ENCODE assay signal across 1 cellular context in the genomic region with DNA sequence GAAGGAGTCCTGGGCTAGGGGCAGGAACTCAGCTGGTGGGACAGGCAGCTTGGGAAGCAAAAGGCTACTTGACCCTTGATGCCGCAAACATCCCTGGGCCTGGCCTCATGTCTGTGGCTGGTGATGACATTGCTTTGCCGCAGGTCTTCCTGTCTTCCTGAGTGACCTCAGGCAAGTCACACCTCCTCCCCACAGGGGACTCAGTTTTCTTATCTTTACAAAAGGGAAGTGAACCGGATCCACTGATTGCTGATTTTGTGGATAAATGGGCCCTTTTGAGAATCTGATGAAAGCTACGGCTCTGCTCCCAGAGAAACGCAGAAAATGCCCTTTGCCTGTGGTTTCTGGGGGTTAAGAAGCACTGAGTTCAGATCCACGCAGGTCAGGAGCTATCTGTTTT.
TF ChIP-seq lines count a peak whose summit lies in the region.

No MANE protein-coding gene starts in this region.

TF ChIP-seq in K562, 482 proteins besides CTCF, POLR2A, EP300 and RAD21 (continued from another document and continues in another):
- TF ChIP-seq, protein P1, sequence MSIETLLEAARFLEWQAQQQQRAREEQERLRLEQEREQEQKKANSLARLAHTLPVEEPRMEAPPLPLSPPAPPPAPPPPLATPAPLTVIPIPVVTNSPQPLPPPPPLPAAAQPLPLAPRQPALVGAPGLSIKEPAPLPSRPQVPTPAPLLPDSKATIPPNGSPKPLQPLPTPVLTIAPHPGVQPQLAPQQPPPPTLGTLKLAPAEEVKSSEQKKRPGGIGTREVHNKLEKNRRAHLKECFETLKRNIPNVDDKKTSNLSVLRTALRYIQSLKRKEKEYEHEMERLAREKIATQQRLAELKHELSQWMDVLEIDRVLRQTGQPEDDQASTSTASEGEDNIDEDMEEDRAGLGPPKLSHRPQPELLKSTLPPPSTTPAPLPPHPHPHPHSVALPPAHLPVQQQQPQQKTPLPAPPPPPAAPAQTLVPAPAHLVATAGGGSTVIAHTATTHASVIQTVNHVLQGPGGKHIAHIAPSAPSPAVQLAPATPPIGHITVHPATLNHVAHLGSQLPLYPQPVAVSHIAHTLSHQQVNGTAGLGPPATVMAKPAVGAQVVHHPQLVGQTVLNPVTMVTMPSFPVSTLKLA (conservative IDR thresholded peaks at IDR 0.05), result no peak
- TF ChIP-seq ZNF282 (CRISPR knock-in tag; IDR thresholded peaks at IDR 0.05), result no peak
- TF ChIP-seq, protein P2, sequence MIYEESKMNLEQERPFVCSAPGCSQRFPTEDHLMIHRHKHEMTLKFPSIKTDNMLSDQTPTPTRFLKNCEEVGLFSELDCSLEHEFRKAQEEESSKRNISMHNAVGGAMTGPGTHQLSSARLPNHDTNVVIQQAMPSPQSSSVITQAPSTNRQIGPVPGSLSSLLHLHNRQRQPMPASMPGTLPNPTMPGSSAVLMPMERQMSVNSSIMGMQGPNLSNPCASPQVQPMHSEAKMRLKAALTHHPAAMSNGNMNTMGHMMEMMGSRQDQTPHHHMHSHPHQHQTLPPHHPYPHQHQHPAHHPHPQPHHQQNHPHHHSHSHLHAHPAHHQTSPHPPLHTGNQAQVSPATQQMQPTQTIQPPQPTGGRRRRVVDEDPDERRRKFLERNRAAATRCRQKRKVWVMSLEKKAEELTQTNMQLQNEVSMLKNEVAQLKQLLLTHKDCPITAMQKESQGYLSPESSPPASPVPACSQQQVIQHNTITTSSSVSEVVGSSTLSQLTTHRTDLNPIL (CRISPR knock-in tag; IDR thresholded peaks at IDR 0.05), result no peak
- TF ChIP-seq, protein P3, sequence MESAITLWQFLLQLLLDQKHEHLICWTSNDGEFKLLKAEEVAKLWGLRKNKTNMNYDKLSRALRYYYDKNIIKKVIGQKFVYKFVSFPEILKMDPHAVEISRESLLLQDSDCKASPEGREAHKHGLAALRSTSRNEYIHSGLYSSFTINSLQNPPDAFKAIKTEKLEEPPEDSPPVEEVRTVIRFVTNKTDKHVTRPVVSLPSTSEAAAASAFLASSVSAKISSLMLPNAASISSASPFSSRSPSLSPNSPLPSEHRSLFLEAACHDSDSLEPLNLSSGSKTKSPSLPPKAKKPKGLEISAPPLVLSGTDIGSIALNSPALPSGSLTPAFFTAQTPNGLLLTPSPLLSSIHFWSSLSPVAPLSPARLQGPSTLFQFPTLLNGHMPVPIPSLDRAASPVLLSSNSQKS (CRISPR knock-in tag; IDR thresholded peaks at IDR 0.05), result no peak
- TF ChIP-seq MEIS2 (IDR thresholded peaks at IDR 0.05; ENCODE audit: partially characterized antibody), result peak; percentile 51
- TF ChIP-seq, protein P4, sequence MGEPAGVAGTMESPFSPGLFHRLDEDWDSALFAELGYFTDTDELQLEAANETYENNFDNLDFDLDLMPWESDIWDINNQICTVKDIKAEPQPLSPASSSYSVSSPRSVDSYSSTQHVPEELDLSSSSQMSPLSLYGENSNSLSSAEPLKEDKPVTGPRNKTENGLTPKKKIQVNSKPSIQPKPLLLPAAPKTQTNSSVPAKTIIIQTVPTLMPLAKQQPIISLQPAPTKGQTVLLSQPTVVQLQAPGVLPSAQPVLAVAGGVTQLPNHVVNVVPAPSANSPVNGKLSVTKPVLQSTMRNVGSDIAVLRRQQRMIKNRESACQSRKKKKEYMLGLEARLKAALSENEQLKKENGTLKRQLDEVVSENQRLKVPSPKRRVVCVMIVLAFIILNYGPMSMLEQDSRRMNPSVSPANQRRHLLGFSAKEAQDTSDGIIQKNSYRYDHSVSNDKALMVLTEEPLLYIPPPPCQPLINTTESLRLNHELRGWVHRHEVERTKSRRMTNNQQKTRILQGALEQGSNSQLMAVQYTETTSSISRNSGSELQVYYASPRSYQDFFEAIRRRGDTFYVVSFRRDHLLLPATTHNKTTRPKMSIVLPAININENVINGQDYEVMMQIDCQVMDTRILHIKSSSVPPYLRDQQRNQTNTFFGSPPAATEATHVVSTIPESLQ (CRISPR knock-in tag; IDR thresholded peaks at IDR 0.05), result no peak
- peak; percentile 14; the same call in 1 of the 2 replicates for TF ChIP-seq TEAD4 (IDR thresholded peaks at IDR 0.05; ENCODE audit: low read length)
- no peak for TF ChIP-seq TEAD4 (CRISPR knock-in tag; IDR thresholded peaks at IDR 0.05; ENCODE audit: borderline replicate concordance)
- TF ChIP-seq ZBTB8A (IDR thresholded peaks at IDR 0.05; ENCODE audit: partially characterized antibody), result no peak
- TF ChIP-seq, protein P5, sequence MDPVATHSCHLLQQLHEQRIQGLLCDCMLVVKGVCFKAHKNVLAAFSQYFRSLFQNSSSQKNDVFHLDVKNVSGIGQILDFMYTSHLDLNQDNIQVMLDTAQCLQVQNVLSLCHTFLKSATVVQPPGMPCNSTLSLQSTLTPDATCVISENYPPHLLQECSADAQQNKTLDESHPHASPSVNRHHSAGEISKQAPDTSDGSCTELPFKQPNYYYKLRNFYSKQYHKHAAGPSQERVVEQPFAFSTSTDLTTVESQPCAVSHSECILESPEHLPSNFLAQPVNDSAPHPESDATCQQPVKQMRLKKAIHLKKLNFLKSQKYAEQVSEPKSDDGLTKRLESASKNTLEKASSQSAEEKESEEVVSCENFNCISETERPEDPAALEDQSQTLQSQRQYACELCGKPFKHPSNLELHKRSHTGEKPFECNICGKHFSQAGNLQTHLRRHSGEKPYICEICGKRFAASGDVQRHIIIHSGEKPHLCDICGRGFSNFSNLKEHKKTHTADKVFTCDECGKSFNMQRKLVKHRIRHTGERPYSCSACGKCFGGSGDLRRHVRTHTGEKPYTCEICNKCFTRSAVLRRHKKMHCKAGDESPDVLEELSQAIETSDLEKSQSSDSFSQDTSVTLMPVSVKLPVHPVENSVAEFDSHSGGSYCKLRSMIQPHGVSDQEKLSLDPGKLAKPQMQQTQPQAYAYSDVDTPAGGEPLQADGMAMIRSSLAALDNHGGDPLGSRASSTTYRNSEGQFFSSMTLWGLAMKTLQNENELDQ (CRISPR knock-in tag; IDR thresholded peaks at IDR 0.05; ENCODE audit: borderline replicate concordance), result no peak
- TF ChIP-seq, protein P6, sequence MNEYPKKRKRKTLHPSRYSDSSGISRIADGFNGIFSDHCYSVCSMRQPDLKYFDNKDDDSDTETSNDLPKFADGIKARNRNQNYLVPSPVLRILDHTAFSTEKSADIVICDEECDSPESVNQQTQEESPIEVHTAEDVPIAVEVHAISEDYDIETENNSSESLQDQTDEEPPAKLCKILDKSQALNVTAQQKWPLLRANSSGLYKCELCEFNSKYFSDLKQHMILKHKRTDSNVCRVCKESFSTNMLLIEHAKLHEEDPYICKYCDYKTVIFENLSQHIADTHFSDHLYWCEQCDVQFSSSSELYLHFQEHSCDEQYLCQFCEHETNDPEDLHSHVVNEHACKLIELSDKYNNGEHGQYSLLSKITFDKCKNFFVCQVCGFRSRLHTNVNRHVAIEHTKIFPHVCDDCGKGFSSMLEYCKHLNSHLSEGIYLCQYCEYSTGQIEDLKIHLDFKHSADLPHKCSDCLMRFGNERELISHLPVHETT (CRISPR knock-in tag; conservative IDR thresholded peaks at IDR 0.05 in 1 of 2, IDR thresholded peaks at IDR 0.05 in 1 of 2), result no peak
- no peak for TF ChIP-seq HDAC8 (tag; IDR thresholded peaks at IDR 0.05)
- no peak for TF ChIP-seq MBD2 (IDR thresholded peaks at IDR 0.05; ENCODE audit: borderline replicate concordance, low read depth)
- TF ChIP-seq PHF21A (IDR thresholded peaks at IDR 0.05; ENCODE audit: borderline replicate concordance, low read depth), result no peak
- TF ChIP-seq, protein P7, sequence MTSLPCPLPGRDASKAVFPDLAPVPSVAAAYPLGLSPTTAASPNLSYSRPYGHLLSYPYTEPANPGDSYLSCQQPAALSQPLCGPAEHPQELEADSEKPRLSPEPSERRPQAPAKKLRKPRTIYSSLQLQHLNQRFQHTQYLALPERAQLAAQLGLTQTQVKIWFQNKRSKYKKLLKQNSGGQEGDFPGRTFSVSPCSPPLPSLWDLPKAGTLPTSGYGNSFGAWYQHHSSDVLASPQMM (CRISPR knock-in tag; IDR thresholded peaks at IDR 0.05), result no peak
- TF ChIP-seq ZNF121 (CRISPR knock-in tag; conservative IDR thresholded peaks at IDR 0.05), result no peak
- TF ChIP-seq, protein P8, sequence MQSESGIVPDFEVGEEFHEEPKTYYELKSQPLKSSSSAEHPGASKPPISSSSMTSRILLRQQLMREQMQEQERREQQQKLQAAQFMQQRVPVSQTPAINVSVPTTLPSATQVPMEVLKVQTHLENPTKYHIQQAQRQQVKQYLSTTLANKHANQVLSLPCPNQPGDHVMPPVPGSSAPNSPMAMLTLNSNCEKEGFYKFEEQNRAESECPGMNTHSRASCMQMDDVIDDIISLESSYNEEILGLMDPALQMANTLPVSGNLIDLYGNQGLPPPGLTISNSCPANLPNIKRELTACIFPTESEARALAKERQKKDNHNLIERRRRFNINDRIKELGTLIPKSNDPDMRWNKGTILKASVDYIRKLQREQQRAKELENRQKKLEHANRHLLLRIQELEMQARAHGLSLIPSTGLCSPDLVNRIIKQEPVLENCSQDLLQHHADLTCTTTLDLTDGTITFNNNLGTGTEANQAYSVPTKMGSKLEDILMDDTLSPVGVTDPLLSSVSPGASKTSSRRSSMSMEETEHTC (IDR thresholded peaks at IDR 0.05), result no peak
- TF ChIP-seq MAFG (tag; conservative IDR thresholded peaks at IDR 0.05), result no peak
- TF ChIP-seq FUS (optimal IDR thresholded peaks at IDR 0.05; ENCODE audit: low read depth, low read length), result no peak
- TF ChIP-seq CXXC5 (CRISPR knock-in tag; IDR thresholded peaks at IDR 0.05), result peak; percentile 74
- no peak for TF ChIP-seq SRSF9 (IDR thresholded peaks at IDR 0.05; ENCODE audit: borderline replicate concordance, low read depth, low read length)
- TF ChIP-seq, protein P9, sequence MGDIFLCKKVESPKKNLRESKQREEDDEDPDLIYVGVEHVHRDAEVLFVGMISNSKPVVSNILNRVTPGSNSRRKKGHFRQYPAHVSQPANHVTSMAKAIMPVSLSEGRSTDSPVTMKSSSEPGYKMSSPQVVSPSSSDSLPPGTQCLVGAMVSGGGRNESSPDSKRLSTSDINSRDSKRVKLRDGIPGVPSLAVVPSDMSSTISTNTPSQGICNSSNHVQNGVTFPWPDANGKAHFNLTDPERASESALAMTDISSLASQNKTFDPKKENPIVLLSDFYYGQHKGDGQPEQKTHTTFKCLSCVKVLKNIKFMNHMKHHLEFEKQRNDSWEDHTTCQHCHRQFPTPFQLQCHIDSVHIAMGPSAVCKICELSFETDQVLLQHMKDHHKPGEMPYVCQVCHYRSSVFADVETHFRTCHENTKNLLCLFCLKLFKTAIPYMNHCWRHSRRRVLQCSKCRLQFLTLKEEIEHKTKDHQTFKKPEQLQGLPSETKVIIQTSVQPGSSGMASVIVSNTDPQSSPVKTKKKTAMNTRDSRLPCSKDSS (IDR thresholded peaks at IDR 0.05; ENCODE audit: low read depth, partially characterized antibody), result no peak
- no peak for TF ChIP-seq ATF1 (CRISPR knock-in tag; IDR thresholded peaks at IDR 0.05)
- no peak for TF ChIP-seq ATF1 (tag; IDR thresholded peaks at IDR 0.05)
- TF ChIP-seq JUND (IDR thresholded peaks at IDR 0.05; ENCODE audit: borderline replicate concordance, low read depth, low read length), result peak; percentile 70
- TF ChIP-seq JUND (tag; IDR thresholded peaks at IDR 0.05; ENCODE audit: borderline replicate concordance, low read depth, low read length), result peak; percentile 53; the same call in 1 of the 3 replicates
- no peak for TF ChIP-seq FOXJ3 (CRISPR knock-in tag; IDR thresholded peaks at IDR 0.05)
- TF ChIP-seq, protein P10, sequence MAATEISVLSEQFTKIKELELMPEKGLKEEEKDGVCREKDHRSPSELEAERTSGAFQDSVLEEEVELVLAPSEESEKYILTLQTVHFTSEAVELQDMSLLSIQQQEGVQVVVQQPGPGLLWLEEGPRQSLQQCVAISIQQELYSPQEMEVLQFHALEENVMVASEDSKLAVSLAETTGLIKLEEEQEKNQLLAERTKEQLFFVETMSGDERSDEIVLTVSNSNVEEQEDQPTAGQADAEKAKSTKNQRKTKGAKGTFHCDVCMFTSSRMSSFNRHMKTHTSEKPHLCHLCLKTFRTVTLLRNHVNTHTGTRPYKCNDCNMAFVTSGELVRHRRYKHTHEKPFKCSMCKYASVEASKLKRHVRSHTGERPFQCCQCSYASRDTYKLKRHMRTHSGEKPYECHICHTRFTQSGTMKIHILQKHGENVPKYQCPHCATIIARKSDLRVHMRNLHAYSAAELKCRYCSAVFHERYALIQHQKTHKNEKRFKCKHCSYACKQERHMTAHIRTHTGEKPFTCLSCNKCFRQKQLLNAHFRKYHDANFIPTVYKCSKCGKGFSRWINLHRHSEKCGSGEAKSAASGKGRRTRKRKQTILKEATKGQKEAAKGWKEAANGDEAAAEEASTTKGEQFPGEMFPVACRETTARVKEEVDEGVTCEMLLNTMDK (IDR thresholded peaks at IDR 0.05; ENCODE audit: borderline replicate concordance, insufficient read depth, low read depth, low read length, poor library complexity, severe bottlenecking), result no peak
- no peak for TF ChIP-seq ZBTB1 (CRISPR knock-in tag; IDR thresholded peaks at IDR 0.05; ENCODE audit: borderline replicate concordance, low read depth)
- TF ChIP-seq ZNF384 (IDR thresholded peaks at IDR 0.05; ENCODE audit: low read depth, low read length), result no peak
- TF ChIP-seq KAT8 (IDR thresholded peaks at IDR 0.05; ENCODE audit: low read depth), result no peak
- TF ChIP-seq TRIM28 (IDR thresholded peaks at IDR 0.05), result no peak
- TF ChIP-seq MECOM (CRISPR knock-in tag; IDR thresholded peaks at IDR 0.05), result no peak
- TF ChIP-seq BACH1 (tag; IDR thresholded peaks at IDR 0.05), result no peak; the same call in 1 of the 2 replicates
- TF ChIP-seq, protein P11, sequence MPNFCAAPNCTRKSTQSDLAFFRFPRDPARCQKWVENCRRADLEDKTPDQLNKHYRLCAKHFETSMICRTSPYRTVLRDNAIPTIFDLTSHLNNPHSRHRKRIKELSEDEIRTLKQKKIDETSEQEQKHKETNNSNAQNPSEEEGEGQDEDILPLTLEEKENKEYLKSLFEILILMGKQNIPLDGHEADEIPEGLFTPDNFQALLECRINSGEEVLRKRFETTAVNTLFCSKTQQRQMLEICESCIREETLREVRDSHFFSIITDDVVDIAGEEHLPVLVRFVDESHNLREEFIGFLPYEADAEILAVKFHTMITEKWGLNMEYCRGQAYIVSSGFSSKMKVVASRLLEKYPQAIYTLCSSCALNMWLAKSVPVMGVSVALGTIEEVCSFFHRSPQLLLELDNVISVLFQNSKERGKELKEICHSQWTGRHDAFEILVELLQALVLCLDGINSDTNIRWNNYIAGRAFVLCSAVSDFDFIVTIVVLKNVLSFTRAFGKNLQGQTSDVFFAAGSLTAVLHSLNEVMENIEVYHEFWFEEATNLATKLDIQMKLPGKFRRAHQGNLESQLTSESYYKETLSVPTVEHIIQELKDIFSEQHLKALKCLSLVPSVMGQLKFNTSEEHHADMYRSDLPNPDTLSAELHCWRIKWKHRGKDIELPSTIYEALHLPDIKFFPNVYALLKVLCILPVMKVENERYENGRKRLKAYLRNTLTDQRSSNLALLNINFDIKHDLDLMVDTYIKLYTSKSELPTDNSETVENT (CRISPR knock-in tag; IDR thresholded peaks at IDR 0.05), result no peak
- TF ChIP-seq TBL1XR1 (IDR thresholded peaks at IDR 0.05; ENCODE audit: low read length in 2 of 2), result peak in 1 of 2 experiments; percentile 57; a peak in 1 of 4 replicates
- TF ChIP-seq HNRNPH1 (optimal IDR thresholded peaks at IDR 0.05; ENCODE audit: low read depth, low read length), result no peak
- TF ChIP-seq, protein P12, sequence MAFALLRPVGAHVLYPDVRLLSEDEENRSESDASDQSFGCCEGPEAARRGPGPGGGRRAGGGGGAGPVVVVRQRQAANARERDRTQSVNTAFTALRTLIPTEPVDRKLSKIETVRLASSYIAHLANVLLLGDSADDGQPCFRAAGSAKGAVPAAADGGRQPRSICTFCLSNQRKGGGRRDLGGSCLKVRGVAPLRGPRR (CRISPR knock-in tag; IDR thresholded peaks at IDR 0.05), result no peak
- no peak for TF ChIP-seq ZNF165 (CRISPR knock-in tag; IDR thresholded peaks at IDR 0.05; ENCODE audit: borderline replicate concordance)
- no peak for TF ChIP-seq ELF2 (CRISPR knock-in tag; IDR thresholded peaks at IDR 0.05)
- TF ChIP-seq TRIM24 (IDR thresholded peaks at IDR 0.05), result no peak
- no peak for TF ChIP-seq SMAD1 (IDR thresholded peaks at IDR 0.05; ENCODE audit: low read depth, low read length, partially characterized antibody)
